ENCODE assay signal across 12 cellular contexts in the genomic region with DNA sequence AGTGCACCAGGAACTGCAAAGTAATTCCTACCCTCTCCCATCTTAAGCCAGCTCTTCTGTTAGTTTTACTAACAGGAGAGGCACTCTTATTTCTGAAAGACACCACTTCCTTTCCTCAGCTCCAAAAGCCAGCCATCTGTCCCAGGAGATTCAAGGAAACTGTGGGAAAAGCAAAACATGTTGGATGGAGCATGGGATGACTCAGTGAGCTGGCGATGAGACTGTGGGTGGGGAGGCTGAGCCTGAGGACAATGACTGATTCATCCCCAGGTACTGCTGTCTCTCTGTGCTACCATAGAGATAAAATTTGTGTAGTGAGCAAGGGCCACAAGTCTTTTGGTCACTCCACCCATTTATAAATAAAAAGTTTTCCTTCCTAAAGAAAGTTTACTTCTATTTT.
DNase-seq lines count a peak whose midpoint lies in the region; ATAC-seq, FAIRE-seq and TF ChIP-seq lines count a peak whose summit lies in the region.
"Had no signal": no experiment of that assay in that cellular context is flagged by ENCODE, and none has a peak within 500 bp of the region (broad histone marks: within the 10 kb centered on the region; RNA-seq: fewer than 3 reads in every experiment).

No MANE protein-coding gene starts in this region.

- H3K4me1 Mint-ChIP-seq in MCF 10A (ENCODE audit: insufficient read depth, unreplicated experiment) = peaks cover 23% of the 10 kb centered on the region
- H3K4me1 Mint-ChIP-seq: naive B cell had no signal

- H3K36me3 ChIP-seq in thoracic aorta = no peaks in the 10 kb centered on the region
- no peaks in the 10 kb centered on the region for H3K36me3 ChIP-seq in kidney (ENCODE audit: control insufficient read depth in 1 of 2, insufficient read depth in 2 of 2, low read length in 2 of 2)
- H3K36me3 ChIP-seq in osteoblast (ENCODE audit: insufficient read depth, low read length) = no peaks in the 10 kb centered on the region

- no peaks in the 10 kb centered on the region for H4K20me1 ChIP-seq in osteoblast (ENCODE audit: insufficient read depth, low read length)

- no peak for FAIRE-seq in kidney (lab: Jason Lieb, UNC)

- no peaks in the 10 kb centered on the region for H3K27me3 ChIP-seq in thoracic aorta (replicated peaks; ENCODE audit: insufficient read depth)
- no peaks in the 10 kb centered on the region for H3K27me3 ChIP-seq in osteoblast (ENCODE audit: insufficient read depth, low read length)

- no peaks in the 10 kb centered on the region for H3K79me2 ChIP-seq in osteoblast (ENCODE audit: insufficient read depth, low read length)

- CTCF ChIA-PET in MCF 10A (lab: Yijun Ruan, JAX) = interaction anchor here (0.6 to 2.2 kb wide), 5 partner anchors 10 to 189 kb away, joined by 4 to 9 read pairs (median 4); no protein-coding TSS in a partner anchor

- H3K4me3 Mint-ChIP-seq in MCF 10A (ENCODE audit: unreplicated experiment) = peak overlapping the region; percentile 6
- H3K4me3 Mint-ChIP-seq: naive B cell had no signal

- BruUV-seq in MCF 10A (replicated peaks; lab: Mats Ljungman, UMichigan) = no TSS peak

- no peak for TF ChIP-seq CTCF in MCF 10A (IDR thresholded peaks at IDR 0.05; ENCODE audit: unreplicated experiment)
- no peak for TF ChIP-seq CTCF in thoracic aorta (IDR thresholded peaks at IDR 0.05)
- no peak for TF ChIP-seq CTCF in kidney (IDR thresholded peaks at IDR 0.05; ENCODE audit: borderline replicate concordance, extremely low read depth, insufficient read depth)
- TF ChIP-seq CTCF in osteoblast (IDR thresholded peaks at IDR 0.05; ENCODE audit: extremely low read depth, low read depth, low read length) = no peak

- H3K27me3 Mint-ChIP-seq in MCF 10A (ENCODE audit: insufficient read depth, unreplicated experiment) = no peaks in the 10 kb centered on the region
- H3K27me3 Mint-ChIP-seq: naive B cell had no signal

- H3K9me3 ChIP-seq in thoracic aorta (no peaks in the 10 kb centered on the region), kidney (ENCODE audit: control insufficient read depth in 1 of 2, low read length in 2 of 2) (no peaks in the 10 kb centered on the region), osteoblast (ENCODE audit: low read depth, low read length) (no peaks in the 10 kb centered on the region)

- peak overlapping the region; percentile 86 for H3K27ac Mint-ChIP-seq in MCF 10A (ENCODE audit: low read depth, unreplicated experiment)
- H3K27ac Mint-ChIP-seq: naive B cell had no signal

- POLR2A ChIA-PET in MCF 10A (lab: Yijun Ruan, JAX) = interaction anchor here (0.9 to 2.6 kb wide), 9 partner anchors 9 to 315 kb away, joined by 3 to 30 read pairs (median 5); a partner anchor contains a TSS

- no peaks in the 10 kb centered on the region for H3K9me3 Mint-ChIP-seq in MCF 10A (ENCODE audit: unreplicated experiment)
- H3K9me3 Mint-ChIP-seq: naive B cell had no signal

- no peaks in the 10 kb centered on the region for H3K36me3 Mint-ChIP-seq in MCF 10A (ENCODE audit: insufficient read depth, unreplicated experiment)
- H3K36me3 Mint-ChIP-seq: naive B cell had no signal

- H3K27ac ChIP-seq in thoracic aorta (peak overlapping the region in 1 of 2 donors; percentile 5), kidney (ENCODE audit: low read depth in 2 of 2, low read length in 2 of 2) (no peak overlapping the region), osteoblast (ENCODE audit: low read depth, low read length) (no peak overlapping the region)

- H3K4me1 ChIP-seq in thoracic aorta (ENCODE audit: control insufficient read depth in 1 of 2, low read depth in 2 of 2) (peaks cover 13 to 18% of the 10 kb centered on the region in 2 donors), kidney (ENCODE audit: control insufficient read depth in 1 of 2, insufficient read depth in 1 of 2, low read depth in 1 of 2, low read length in 2 of 2) (no peaks in the 10 kb centered on the region), osteoblast (ENCODE audit: insufficient read depth, low read length) (peaks cover 9% of the 10 kb centered on the region)

- H3K4me3 ChIP-seq in thoracic aorta (no peak overlapping the region), kidney (ENCODE audit: low read length in 2 of 2) (no peak overlapping the region), osteoblast (ENCODE audit: insufficient read depth, low read length) (no peak overlapping the region)

- ATAC-seq in thoracic aorta (ENCODE audit: insufficient number of reproducible peaks, low FRiP score, low read depth) (peak; percentile 41), HG03565 (IDR thresholded peaks at IDR 0.05; ENCODE audit: unreplicated experiment) (no peak)
- ATAC-seq in activated CD4-positive, CD25-positive, alpha-beta regulatory T cell treated with anti-CD3 and anti-CD28 coated beads, Interleukin-2, amount 50 U/mL, for 24 hours = no peak

- no peak overlapping the region for H3K9ac ChIP-seq in kidney (ENCODE audit: low read length in 2 of 2)

- intact Hi-C loops in MCF 10A (cut with micrococcal nuclease) (loop anchor here (1.0 to 2.0 kb wide), 2 partner anchors 66 to 277 kb away; a partner anchor contains a TSS), kidney (cut with DNase I) (no loop called here)

- peak; percentile 58 for DNase-seq in HT-29 (ENCODE audit: low spot score)
- peak; percentile 88 for DNase-seq in MCF 10A (ENCODE audit: unreplicated experiment)
- peak; percentile 33 for DNase-seq in iPS-NIHi7 (ENCODE audit: extremely low spot score)
- DNase-seq in thoracic aorta (ENCODE audit: low spot score) = no peak
- DNase-seq in kidney = no peak
- no peak for DNase-seq in osteoblast (ENCODE audit: insufficient read length, low spot score, missing footprints)
- DNase-seq: activated effector memory CD4-positive, alpha-beta T cell treated with Interleukin-2 at 50 U/mL for 16 hours; erythroblast; naive B cell; NCI-H345 had no signal

- no peak overlapping the region for H3K4me2 ChIP-seq in osteoblast (ENCODE audit: insufficient read depth, low read length)

- no peak overlapping the region for H2AFZ ChIP-seq in osteoblast (ENCODE audit: low read length)

Comparison
In these comparisons a context has a peak if more than half of its experiments do, and no peak if none do; other contexts are left out.
1. DNase-seq: peak in HT-29 (single experiment), MCF 10A (single experiment) and iPS-NIHi7 (single experiment); none in thoracic aorta (single experiment), kidney (single experiment) and osteoblast (single experiment).